In the genomic region with DNA sequence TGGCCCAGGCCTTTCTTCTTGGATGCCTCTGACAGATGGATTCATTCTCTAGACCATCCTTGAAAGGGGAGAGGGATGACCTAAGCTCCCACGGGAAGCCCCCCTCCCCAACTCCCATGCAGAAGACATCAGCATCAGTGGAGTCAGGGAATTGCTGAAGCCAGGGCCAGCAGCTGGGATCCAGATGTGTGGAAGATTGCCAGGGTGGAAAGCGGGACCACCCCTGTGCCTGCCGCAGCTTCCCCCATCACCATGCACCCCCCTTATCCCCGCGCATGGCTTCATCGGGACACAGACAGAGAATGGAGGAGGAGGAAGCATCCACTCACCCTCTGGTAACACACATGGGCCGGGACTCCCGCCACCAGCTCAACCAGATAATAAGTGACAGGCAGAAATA, we compare ENCODE assay signal across 24 cellular contexts.
"Had no signal": no experiment of that assay in that cellular context is flagged by ENCODE, and none has a peak within 500 bp of the region (broad histone marks: within the 10 kb centered on the region; RNA-seq: fewer than 3 reads in every experiment).

No MANE protein-coding gene starts in this region.

- H3K36me3 Mint-ChIP-seq: immature natural killer cell, mesothelial cell of epicardium had no signal

- H3K4me3 Mint-ChIP-seq: immature natural killer cell, mesothelial cell of epicardium had no signal

- H3K4me3 ChIP-seq: coronary artery, dorsolateral prefrontal cortex, esophagus muscularis mucosa, gastroesophageal sphincter, heart left ventricle, left lung, lower lobe of right lung, mucosa of descending colon had no signal

- H3K36me3 ChIP-seq: esophagus muscularis mucosa, gastroesophageal sphincter, heart left ventricle, left lung, lower lobe of right lung had no signal

- H3K27ac Mint-ChIP-seq: immature natural killer cell, mesothelial cell of epicardium had no signal

- H3K27ac ChIP-seq: coronary artery, esophagus muscularis mucosa, foreskin keratinocyte, gastroesophageal sphincter, heart left ventricle, left lung, lower lobe of right lung had no signal

- DNase-seq: dermis blood vessel endothelial cell; dorsolateral prefrontal cortex; effector CD4-positive, alpha-beta T cell; effector memory CD4-positive, alpha-beta T cell; foreskin keratinocyte; heart left ventricle; hypothalamus; immature natural killer cell; islet precursor cell; kidney; kidney glomerular epithelial cell; left colon; left lung; left ventricle myocardium superior; lower lobe of right lung; mesenchymal stem cell; mucosa of descending colon had no signal

- H3K4me1 ChIP-seq: gastroesophageal sphincter, left lung, lower lobe of right lung had no signal

- H3K27me3 ChIP-seq: foreskin keratinocyte had no signal

- FAIRE-seq: colon, endothelial cell of umbilical vein, frontal cortex, kidney had no signal

- H3K9me3 Mint-ChIP-seq: immature natural killer cell, mesothelial cell of epicardium had no signal

- H3K4me1 Mint-ChIP-seq: immature natural killer cell had no signal

- ATAC-seq: foreskin keratinocyte, gastroesophageal sphincter, heart left ventricle, left colon, left lung, left ventricle myocardium superior, lower lobe of right lung, mucosa of descending colon had no signal

- H3K9me3 ChIP-seq: esophagus muscularis mucosa, gastroesophageal sphincter, heart left ventricle, left lung, lower lobe of right lung, mucosa of descending colon had no signal
